In genomic region chr5:69032009-69032408, GRCh38 we compare ENCODE assay signal across 1 cellular context.
TF ChIP-seq lines count a peak whose summit lies in the region.

No MANE protein-coding gene starts in this region.

TF ChIP-seq in SK-N-SH, 30 proteins besides CTCF, POLR2A, EP300 and RAD21 (continued from another document):
- no peak for TF ChIP-seq USF1 (IDR thresholded peaks at IDR 0.05; ENCODE audit: borderline replicate concordance, low read depth)
- TF ChIP-seq GABPA (IDR thresholded peaks at IDR 0.05; ENCODE audit: low read depth): no peak
- no peak for TF ChIP-seq YY1 (IDR thresholded peaks at IDR 0.05; ENCODE audit: low read depth)
- no peak for TF ChIP-seq TCF12 (IDR thresholded peaks at IDR 0.05)
- TF ChIP-seq SIN3A (IDR thresholded peaks at IDR 0.05; ENCODE audit: borderline replicate concordance, low read depth, low read length): no peak
- TF ChIP-seq MXI1 (IDR thresholded peaks at IDR 0.05; ENCODE audit: low read depth, low read length): no peak
- TF ChIP-seq MEF2A (IDR thresholded peaks at IDR 0.05; ENCODE audit: borderline replicate concordance, low read depth): no peak
